ENCODE assay signal across 9 cellular contexts in genomic region chr9:133731876-133732321, GRCh38. TPM values are rescaled to one million over a fixed set of nuclear protein-coding genes. Genes with fewer than 3 reads are reported as not detected.
DNase-seq lines count a peak whose midpoint lies in the region; ATAC-seq and TF ChIP-seq lines count a peak whose summit lies in the region.
"Had no signal": no experiment of that assay in that cellular context is flagged by ENCODE, and none has a peak within 500 bp of the region (broad histone marks: within the 10 kb centered on the region; RNA-seq: fewer than 3 reads in every experiment).

No MANE protein-coding gene starts in this region.

- H3K36me3 Mint-ChIP-seq in progenitor cell of endocrine pancreas (ENCODE audit: insufficient read depth): no peaks in the 10 kb centered on the region

- H3K4me3 Mint-ChIP-seq in progenitor cell of endocrine pancreas (ENCODE audit: low read depth): no peak overlapping the region
- H3K4me3 Mint-ChIP-seq: neural crest cell had no signal

- no peak overlapping the region for H3K4me3 ChIP-seq in choroid plexus epithelial cell (ENCODE audit: low read depth, low read length)

- peaks cover 5% of the 10 kb centered on the region for H3K4me1 Mint-ChIP-seq in progenitor cell of endocrine pancreas (ENCODE audit: low read depth)

- DNase-seq in NCI-H1417 (lab: John Stamatoyannopoulos, UW): peak; percentile 20 to 72 (median 54)
- no peak for DNase-seq in NCI-H1417 treated with DMSO at 0.1 percent for 48 hours (lab: John Stamatoyannopoulos, UW)
- DNase-seq in NCI-H226: peak; percentile 86
- peak; percentile 72 for DNase-seq in choroid plexus epithelial cell (ENCODE audit: low read depth)
- peak; percentile 5 for DNase-seq in progenitor cell of endocrine pancreas (ENCODE audit: low spot score, unreplicated experiment)
- no peak for DNase-seq in DMS114 treated with DMSO at 0.1 percent for 48 hours (lab: John Stamatoyannopoulos, UW; ENCODE audit: unreplicated experiment)
- no peak for DNase-seq in activated naive CD4-positive, alpha-beta T cell treated with anti-CD3 and anti-CD28 coated beads, Interleukin-2, amount 50 U/mL, for 16 hours

- H3K27ac Mint-ChIP-seq in progenitor cell of endocrine pancreas: no peak overlapping the region

- no peak for TF ChIP-seq CTCF in choroid plexus epithelial cell (conservative IDR thresholded peaks at IDR 0.05; ENCODE audit: low read depth, low read length)
- TF ChIP-seq CTCF in progenitor cell of endocrine pancreas (IDR thresholded peaks at IDR 0.05; ENCODE audit: unreplicated experiment): no peak

- no peaks in the 10 kb centered on the region for H3K9me3 Mint-ChIP-seq in progenitor cell of endocrine pancreas (ENCODE audit: low read depth)
- H3K9me3 Mint-ChIP-seq: neural crest cell had no signal

- H3K27me3 Mint-ChIP-seq in progenitor cell of endocrine pancreas: peaks cover 5% of the 10 kb centered on the region

- no peak for ATAC-seq in GM18511 (IDR thresholded peaks at IDR 0.05; ENCODE audit: unreplicated experiment)

RNA-seq across cellular contexts. Expression of gene SARDH, which starts 6.3 kb away (rescaled TPM):
- total RNA-seq in progenitor cell of endocrine pancreas: 4.2 and 5.1 TPM in 2 replicates

Comparison
In these comparisons a context has a peak if more than half of its experiments do, and no peak if none do; other contexts are left out.
1. DNase-seq: peak in NCI-H1417 (3 of 3), NCI-H226 (single experiment), choroid plexus epithelial cell (single experiment) and progenitor cell of endocrine pancreas (single experiment); none in NCI-H1417 treated with DMSO at 0.1 percent for 48 hours (single experiment), DMS114 treated with DMSO at 0.1 percent for 48 hours (single experiment) and activated naive CD4-positive, alpha-beta T cell treated with anti-CD3 and anti-CD28 coated beads, Interleukin-2, amount 50 U/mL, for 16 hours (single experiment).